In the genomic region with DNA sequence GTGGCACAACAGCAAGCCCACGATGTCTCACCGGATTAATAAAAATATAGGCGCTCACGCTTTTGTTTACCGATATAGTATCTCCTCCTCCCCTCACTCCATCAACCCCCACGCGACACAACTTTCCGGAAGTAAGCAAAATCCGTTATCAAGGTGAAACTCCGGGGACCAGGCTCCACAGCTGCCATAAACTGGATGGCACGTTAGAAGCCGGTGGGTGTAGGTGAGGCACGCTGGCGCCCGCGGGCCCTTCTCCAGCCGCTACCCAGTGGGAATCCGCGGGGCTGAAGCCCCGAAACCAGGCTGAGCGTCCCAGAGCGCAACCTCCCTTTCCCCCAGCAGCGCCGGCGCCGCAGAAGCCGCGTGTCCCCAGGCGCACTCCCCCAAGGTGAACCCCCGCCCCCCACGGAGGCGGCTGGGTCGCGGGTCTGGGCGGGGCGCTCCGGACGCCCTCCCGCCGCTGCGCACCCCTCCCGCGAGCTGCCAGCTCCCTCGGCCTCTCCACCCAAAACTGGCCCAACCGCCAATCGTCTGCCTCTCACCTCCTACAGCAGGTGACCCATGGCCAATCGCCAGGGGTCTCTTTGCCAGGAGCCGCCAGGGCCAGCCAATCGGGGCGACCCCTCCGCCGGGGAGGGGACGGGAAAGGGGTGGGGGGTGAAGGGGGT, we compare ENCODE assay signal across 8 cellular contexts.
DNase-seq lines count a peak whose midpoint lies in the region; ATAC-seq and TF ChIP-seq lines count a peak whose summit lies in the region.

No MANE protein-coding gene starts in this region.

- TF ChIP-seq CTCF in dorsolateral prefrontal cortex (IDR thresholded peaks at IDR 0.05 in 54 of 56, conservative IDR thresholded peaks at IDR 0.05 in 2 of 56; ENCODE audit: low read depth in 1 of 56, partially characterized antibody in 56 of 56) (no peak), lower leg skin (IDR thresholded peaks at IDR 0.05) (no peak)

- H3K4me1 ChIP-seq in BLaER1 = peaks cover 37% of the 10 kb centered on the region

- peak overlapping the region; percentile 91 for H3K27ac ChIP-seq in BLaER1
- peak overlapping the region in 22 of 59 donors; percentile 7 to 82 (median 51) for H3K27ac ChIP-seq in dorsolateral prefrontal cortex

- peak; percentile 93 for ATAC-seq in GM19328 (IDR thresholded peaks at IDR 0.05; ENCODE audit: unreplicated experiment)
- peak; percentile 91 for ATAC-seq in HG03460 (IDR thresholded peaks at IDR 0.05; ENCODE audit: unreplicated experiment)

- intact Hi-C loops in dorsolateral prefrontal cortex (cut with DNase I) = no loop called here
- intact Hi-C loops in lower leg skin (cut with DNase I; ENCODE audit: low total_unique reads) = no loop called here

- TF ChIP-seq POLR2A in lower leg skin (IDR thresholded peaks at IDR 0.05) = no peak

- H4K20me1 ChIP-seq in BLaER1 = peaks cover 38% of the 10 kb centered on the region

- H3K9me3 ChIP-seq in BLaER1 = no peaks in the 10 kb centered on the region

- peak overlapping the region; percentile 85 for H3K9ac ChIP-seq in BLaER1

- no peaks in the 10 kb centered on the region for H3K27me3 ChIP-seq in BLaER1
- H3K27me3 ChIP-seq in dorsolateral prefrontal cortex = no peaks in the 10 kb centered on the region

- peak; percentile 92 for DNase-seq in NCI-H524 treated with DMSO at 0.1 percent for 48 hours (lab: John Stamatoyannopoulos, UW)
- peak; percentile 78 to 94 for DNase-seq in activated CD4-positive, alpha-beta T cell treated with anti-CD3 and anti-CD28 coated beads, Interleukin-2, amount 50 U/mL, for 24 hours (ENCODE audit: low read depth in 1 of 2, low spot score in 1 of 2)
- peak in 9 of 10 donors; percentile 38 to 80 (median 59) for DNase-seq in dorsolateral prefrontal cortex
- DNase-seq in lower leg skin (ENCODE audit: low spot score in 2 of 2) = peak; percentile 72 to 94
- peak; percentile 96 for DNase-seq in stimulated activated CD4-positive, alpha-beta T cell treated with anti-CD3 and anti-CD28 coated beads, Interleukin-4, amount 100 ng/mL, for 24 hours

- peak overlapping the region; percentile 87 for H3K4me3 ChIP-seq in BLaER1
- H3K4me3 ChIP-seq in dorsolateral prefrontal cortex = peak overlapping the region; percentile 43 to 84 (median 69)
- peak overlapping the region; percentile 28 for H3K4me3 ChIP-seq in lower leg skin (ENCODE audit: low read depth, poor library complexity, severe bottlenecking)

- 2 to 7% methylated on average over 38 to 39 of the region's 53 CpGs for WGBS in lower leg skin, 2 donors

- H3K4me2 ChIP-seq in BLaER1 = peak overlapping the region; percentile 90

- no peaks in the 10 kb centered on the region for H3K36me3 ChIP-seq in BLaER1

Comparison
In these comparisons a context has a peak if more than half of its experiments do, and no peak if none do; other contexts are left out.
1. H3K4me3 ChIP-seq: peak in every context shown above with its lines; median percentile 87 in BLaER1; 69 in dorsolateral prefrontal cortex; 28 in lower leg skin.